Comparison of ENCODE assay signal across 21 cellular contexts in genomic region chr11:9941991-9942390, GRCh38.
"Had no signal": no experiment of that assay in that cellular context is flagged by ENCODE, and none has a peak within 500 bp of the region (broad histone marks: within the 10 kb centered on the region; RNA-seq: fewer than 3 reads in every experiment).

No MANE protein-coding gene starts in this region.

- H3K36me3 ChIP-seq: cardiac muscle cell had no signal

- DNase-seq: activated CD4-positive, alpha-beta T cell treated with anti-CD3 and anti-CD28 coated beads, Interleukin-2, amount 10 ng/mL, durations not matched to agents 24 days and 14 days; activated CD4-positive, CD25-positive, alpha-beta regulatory T cell; activated CD8-positive, alpha-beta T cell treated with anti-CD3 and anti-CD28 coated beads, Interleukin-2, amount 10 ng/mL, durations not matched to agents 7 days and 5 days; activated effector memory CD4-positive, alpha-beta T cell treated with Interleukin-2 at 50 U/mL for 16 hours; activated naive CD4-positive, alpha-beta T cell treated with anti-CD3 and anti-CD28 coated beads, Interleukin-2, amount 50 U/mL, for 16 hours; activated T-cell treated with anti-CD3 and anti-CD28 coated beads, Interleukin-2, amount 50 U/mL, for 24 hours; effector CD8-positive, alpha-beta T cell; immature natural killer cell; kidney glomerular epithelial cell; left ventricle myocardium inferior; mammary epithelial cell; nephron progenitor cell; nucleus accumbens; retina; spleen; stimulated activated naive CD4-positive, alpha-beta T cell; tibial artery had no signal

- H3K27me3 Mint-ChIP-seq: activated CD4-positive, alpha-beta T cell treated with anti-CD3 and anti-CD28 coated beads, Interleukin-2, amount 10 ng/mL, durations not matched to agents 24 days and 14 days; activated T-cell treated with anti-CD3 and anti-CD28 coated beads, Interleukin-2, amount 50 U/mL, for 24 hours; dendritic cell treated with granulocyte-macrophage colony-stimulating factor and Interleukin-4, amounts not matched to agents 40 ng/mL and 50 ng/mL, for 4 days had no signal

- ATAC-seq: activated CD8-positive, alpha-beta T cell treated with anti-CD3 and anti-CD28 coated beads, Interleukin-2, amount 10 ng/mL, durations not matched to agents 7 days and 5 days had no signal

- H3K4me1 ChIP-seq: esophagus muscularis mucosa, left ventricle myocardium inferior, spleen, tibial artery had no signal

- H3K4me3 Mint-ChIP-seq: activated CD4-positive, alpha-beta T cell treated with anti-CD3 and anti-CD28 coated beads, Interleukin-2, amount 10 ng/mL, durations not matched to agents 24 days and 14 days; activated CD8-positive, alpha-beta T cell treated with anti-CD3 and anti-CD28 coated beads, Interleukin-2, amount 10 ng/mL, durations not matched to agents 7 days and 5 days; activated T-cell treated with anti-CD3 and anti-CD28 coated beads, Interleukin-2, amount 50 U/mL, for 24 hours; dendritic cell treated with granulocyte-macrophage colony-stimulating factor and Interleukin-4, amounts not matched to agents 40 ng/mL and 50 ng/mL, for 4 days; immature natural killer cell; nephron progenitor cell had no signal

- H3K27ac Mint-ChIP-seq: activated CD4-positive, alpha-beta T cell treated with anti-CD3 and anti-CD28 coated beads, Interleukin-2, amount 10 ng/mL, durations not matched to agents 24 days and 14 days; activated CD8-positive, alpha-beta T cell treated with anti-CD3 and anti-CD28 coated beads, Interleukin-2, amount 10 ng/mL, durations not matched to agents 7 days and 5 days; activated T-cell treated with anti-CD3 and anti-CD28 coated beads, Interleukin-2, amount 50 U/mL, for 24 hours; dendritic cell treated with granulocyte-macrophage colony-stimulating factor and Interleukin-4, amounts not matched to agents 40 ng/mL and 50 ng/mL, for 4 days; immature natural killer cell had no signal

- FAIRE-seq: endothelial cell of umbilical vein had no signal

- H3K4me3 ChIP-seq: cardiac muscle cell, esophagus muscularis mucosa, left ventricle myocardium inferior, spleen, tibial artery had no signal

- H3K27ac ChIP-seq: cardiac muscle cell, esophagus muscularis mucosa, left ventricle myocardium inferior, spleen, tibial artery had no signal

- H3K9me3 Mint-ChIP-seq: activated CD4-positive, alpha-beta T cell treated with anti-CD3 and anti-CD28 coated beads, Interleukin-2, amount 10 ng/mL, durations not matched to agents 24 days and 14 days; immature natural killer cell had no signal

- H3K27me3 ChIP-seq: cardiac muscle cell, esophagus muscularis mucosa, spleen, tibial artery had no signal

- H3K4me1 Mint-ChIP-seq: activated CD4-positive, alpha-beta T cell treated with anti-CD3 and anti-CD28 coated beads, Interleukin-2, amount 10 ng/mL, durations not matched to agents 24 days and 14 days; immature natural killer cell; nephron progenitor cell had no signal
